13 cellular contexts compared by ENCODE assay signal in the genomic region with DNA sequence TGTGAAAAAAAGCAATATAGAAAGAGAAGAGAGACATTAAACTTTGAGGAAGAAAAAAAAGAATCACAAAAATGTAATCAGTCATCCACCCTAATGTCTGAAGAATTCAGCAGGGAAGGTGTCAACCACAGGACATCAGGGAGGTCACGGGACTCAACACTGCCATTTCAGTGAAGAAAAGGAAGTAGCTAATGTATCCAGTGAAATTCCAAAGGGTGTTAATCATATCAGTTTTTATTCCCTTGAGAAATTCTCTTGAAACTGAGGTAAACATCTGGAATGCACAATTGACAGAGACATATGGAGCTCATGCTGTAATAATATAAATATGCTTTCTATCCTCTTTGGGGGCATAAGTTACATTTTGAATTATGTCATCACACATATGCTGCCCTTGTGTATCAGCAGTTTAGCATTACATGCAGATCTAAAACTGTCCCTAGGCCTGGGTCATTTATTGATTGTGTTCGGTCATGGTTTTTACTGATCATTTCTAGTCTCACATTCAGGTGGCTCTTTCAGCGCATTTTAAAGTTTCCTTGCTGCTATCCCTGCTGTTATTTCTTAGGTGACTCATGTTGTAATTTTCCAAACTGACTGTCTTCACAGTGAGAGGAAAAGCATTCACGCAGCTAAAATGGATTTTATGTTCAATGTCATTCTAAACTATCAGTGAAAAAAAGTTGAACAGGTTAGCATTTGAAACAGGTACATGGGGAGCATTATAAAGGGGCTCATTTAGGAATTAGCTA.
DNase-seq lines count a peak whose midpoint lies in the region; ATAC-seq and TF ChIP-seq lines count a peak whose summit lies in the region.
"Had no signal": no experiment of that assay in that cellular context is flagged by ENCODE, and none has a peak within 500 bp of the region (broad histone marks: within the 10 kb centered on the region; RNA-seq: fewer than 3 reads in every experiment).

No MANE protein-coding gene starts in this region.

- DNase-seq in GM23338 (ENCODE audit: low spot score) (peak; percentile 18), RKO (ENCODE audit: low spot score) (peak; percentile 66), fibroblast of pulmonary artery (ENCODE audit: low read depth) (peak; percentile 62), NCI-H82 treated with DMSO at 0.1 percent for 48 hours (lab: John Stamatoyannopoulos, UW; ENCODE audit: unreplicated experiment) (no peak), germinal center (ENCODE audit: low spot score) (no peak)
- DNase-seq in effector memory CD8-positive, alpha-beta T cell: no peak
- DNase-seq: activated CD4-positive, alpha-beta T cell treated with anti-CD3 and anti-CD28 coated beads, Interleukin-2, amount 50 U/mL, for 1 hour; DMS79; NCI-H1105; pancreas had no signal

- H3K27ac ChIP-seq in GM23338 (ENCODE audit: low read depth): no peak overlapping the region
- H3K27ac ChIP-seq: HL-60, pancreas had no signal

- no peaks in the 10 kb centered on the region for H3K79me2 ChIP-seq in GM23338 (replicated peaks; ENCODE audit: insufficient read depth)

- ATAC-seq in GM23338 (no peak), HG02610 (IDR thresholded peaks at IDR 0.05; ENCODE audit: unreplicated experiment) (no peak)
- no peak for ATAC-seq in effector memory CD8-positive, alpha-beta T cell (replicated peaks)
- ATAC-seq: pancreas had no signal

- H3F3A ChIP-seq in GM23338 (replicated peaks; ENCODE audit: low read depth): no peaks in the 10 kb centered on the region

- H3K4me1 ChIP-seq in GM23338 (ENCODE audit: insufficient read depth): peaks cover 7% of the 10 kb centered on the region
- H3K4me1 ChIP-seq in skeletal muscle satellite cell (ENCODE audit: control insufficient read depth, insufficient read depth, low read length): peaks cover 18% of the 10 kb centered on the region
- H3K4me1 ChIP-seq: pancreas had no signal

- H3K4me2 ChIP-seq in GM23338 (no peak overlapping the region), skeletal muscle satellite cell (ENCODE audit: low read length) (peak overlapping the region; percentile 67)

- no peak overlapping the region for H2AFZ ChIP-seq in GM23338

- H3K9ac ChIP-seq in skeletal muscle satellite cell (ENCODE audit: low read depth, low read length): peak overlapping the region; percentile 23

- no peaks in the 10 kb centered on the region for H3K9me3 ChIP-seq in skeletal muscle satellite cell (replicated peaks; ENCODE audit: low read length)
- H3K9me3 ChIP-seq: pancreas had no signal

- TF ChIP-seq CTCF in GM23338 (conservative IDR thresholded peaks at IDR 0.05; ENCODE audit: low read depth in 2 of 2) (no peak), fibroblast of pulmonary artery (IDR thresholded peaks at IDR 0.05; ENCODE audit: low read length, missing control alignments) (no peak)

- H3K27ac Mint-ChIP-seq in GM23338: no peak overlapping the region; the same call in 1 of the 2 replicates
- H3K27ac Mint-ChIP-seq in effector memory CD8-positive, alpha-beta T cell: no peak overlapping the region

- H3K27me3 Mint-ChIP-seq in GM23338 (ENCODE audit: insufficient read depth, low read depth, poor library complexity): peaks cover 8% of the 10 kb centered on the region
- H3K27me3 Mint-ChIP-seq in effector memory CD8-positive, alpha-beta T cell: no peaks in the 10 kb centered on the region

- H4K20me1 ChIP-seq in GM23338 (replicated peaks; ENCODE audit: insufficient read depth): no peaks in the 10 kb centered on the region

- H3K36me3 ChIP-seq in GM23338 (ENCODE audit: insufficient read depth): no peaks in the 10 kb centered on the region
- H3K36me3 ChIP-seq in skeletal muscle satellite cell (ENCODE audit: insufficient read depth, low read length): no peaks in the 10 kb centered on the region
- H3K36me3 ChIP-seq: pancreas had no signal

- H3K4me3 ChIP-seq in GM23338 (no peak overlapping the region), fibroblast of pulmonary artery (replicated peaks; ENCODE audit: low read depth, low read length) (no peak overlapping the region), skeletal muscle satellite cell (ENCODE audit: low read length) (peak overlapping the region; percentile 10)
- H3K4me3 ChIP-seq: pancreas had no signal

- H3K27me3 ChIP-seq in GM23338 (ENCODE audit: insufficient read depth): no peaks in the 10 kb centered on the region
- no peaks in the 10 kb centered on the region for H3K27me3 ChIP-seq in skeletal muscle satellite cell (ENCODE audit: control insufficient read depth, insufficient read depth, low read length)
- H3K27me3 ChIP-seq: pancreas had no signal

- no peak overlapping the region for H3K4me3 Mint-ChIP-seq in GM23338
- no peak overlapping the region for H3K4me3 Mint-ChIP-seq in effector memory CD8-positive, alpha-beta T cell

- H3K9me2 ChIP-seq in GM23338 (ENCODE audit: insufficient read depth): no peaks in the 10 kb centered on the region

- H3K4me1 Mint-ChIP-seq in GM23338: peaks cover 26% of the 10 kb centered on the region
- no peaks in the 10 kb centered on the region for H3K4me1 Mint-ChIP-seq in effector memory CD8-positive, alpha-beta T cell (ENCODE audit: low read depth in 2 of 2)

- H3K9me3 Mint-ChIP-seq in GM23338: no peaks in the 10 kb centered on the region
- H3K9me3 Mint-ChIP-seq in effector memory CD8-positive, alpha-beta T cell: peaks cover 0 to 13% of the 10 kb centered on the region in 2 donors

- H3K36me3 Mint-ChIP-seq in GM23338 (ENCODE audit: low read depth): no peaks in the 10 kb centered on the region
- no peaks in the 10 kb centered on the region for H3K36me3 Mint-ChIP-seq in effector memory CD8-positive, alpha-beta T cell (ENCODE audit: insufficient read depth)

TF ChIP-seq in GM23338, 12 proteins besides CTCF, POLR2A, EP300 and RAD21 (continues in another document):
- TF ChIP-seq EZH2 (IDR thresholded peaks at IDR 0.05; ENCODE audit: low read depth, unreplicated experiment): no peak
- no peak for TF ChIP-seq ZNF114 (CRISPR knock-in tag; IDR thresholded peaks at IDR 0.05)
- TF ChIP-seq, protein P1, sequence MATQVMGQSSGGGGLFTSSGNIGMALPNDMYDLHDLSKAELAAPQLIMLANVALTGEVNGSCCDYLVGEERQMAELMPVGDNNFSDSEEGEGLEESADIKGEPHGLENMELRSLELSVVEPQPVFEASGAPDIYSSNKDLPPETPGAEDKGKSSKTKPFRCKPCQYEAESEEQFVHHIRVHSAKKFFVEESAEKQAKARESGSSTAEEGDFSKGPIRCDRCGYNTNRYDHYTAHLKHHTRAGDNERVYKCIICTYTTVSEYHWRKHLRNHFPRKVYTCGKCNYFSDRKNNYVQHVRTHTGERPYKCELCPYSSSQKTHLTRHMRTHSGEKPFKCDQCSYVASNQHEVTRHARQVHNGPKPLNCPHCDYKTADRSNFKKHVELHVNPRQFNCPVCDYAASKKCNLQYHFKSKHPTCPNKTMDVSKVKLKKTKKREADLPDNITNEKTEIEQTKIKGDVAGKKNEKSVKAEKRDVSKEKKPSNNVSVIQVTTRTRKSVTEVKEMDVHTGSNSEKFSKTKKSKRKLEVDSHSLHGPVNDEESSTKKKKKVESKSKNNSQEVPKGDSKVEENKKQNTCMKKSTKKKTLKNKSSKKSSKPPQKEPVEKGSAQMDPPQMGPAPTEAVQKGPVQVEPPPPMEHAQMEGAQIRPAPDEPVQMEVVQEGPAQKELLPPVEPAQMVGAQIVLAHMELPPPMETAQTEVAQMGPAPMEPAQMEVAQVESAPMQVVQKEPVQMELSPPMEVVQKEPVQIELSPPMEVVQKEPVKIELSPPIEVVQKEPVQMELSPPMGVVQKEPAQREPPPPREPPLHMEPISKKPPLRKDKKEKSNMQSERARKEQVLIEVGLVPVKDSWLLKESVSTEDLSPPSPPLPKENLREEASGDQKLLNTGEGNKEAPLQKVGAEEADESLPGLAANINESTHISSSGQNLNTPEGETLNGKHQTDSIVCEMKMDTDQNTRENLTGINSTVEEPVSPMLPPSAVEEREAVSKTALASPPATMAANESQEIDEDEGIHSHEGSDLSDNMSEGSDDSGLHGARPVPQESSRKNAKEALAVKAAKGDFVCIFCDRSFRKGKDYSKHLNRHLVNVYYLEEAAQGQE (IDR thresholded peaks at IDR 0.05; ENCODE audit: unreplicated experiment): no peak
- no peak for TF ChIP-seq ZNF331 (CRISPR knock-in tag; IDR thresholded peaks at IDR 0.05; ENCODE audit: low read depth)
- TF ChIP-seq, protein P2, sequence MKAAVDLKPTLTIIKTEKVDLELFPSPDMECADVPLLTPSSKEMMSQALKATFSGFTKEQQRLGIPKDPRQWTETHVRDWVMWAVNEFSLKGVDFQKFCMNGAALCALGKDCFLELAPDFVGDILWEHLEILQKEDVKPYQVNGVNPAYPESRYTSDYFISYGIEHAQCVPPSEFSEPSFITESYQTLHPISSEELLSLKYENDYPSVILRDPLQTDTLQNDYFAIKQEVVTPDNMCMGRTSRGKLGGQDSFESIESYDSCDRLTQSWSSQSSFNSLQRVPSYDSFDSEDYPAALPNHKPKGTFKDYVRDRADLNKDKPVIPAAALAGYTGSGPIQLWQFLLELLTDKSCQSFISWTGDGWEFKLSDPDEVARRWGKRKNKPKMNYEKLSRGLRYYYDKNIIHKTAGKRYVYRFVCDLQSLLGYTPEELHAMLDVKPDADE (IDR thresholded peaks at IDR 0.05): no peak
- TF ChIP-seq CREB1 (CRISPR knock-in tag; IDR thresholded peaks at IDR 0.05; ENCODE audit: low read depth): no peak

Comparison
In these comparisons a context has a peak if more than half of its experiments do, and no peak if none do; other contexts are left out.
1. DNase-seq: peak in GM23338 (single experiment), RKO (single experiment) and fibroblast of pulmonary artery (single experiment); none in NCI-H82 treated with DMSO at 0.1 percent for 48 hours (single experiment), effector memory CD8-positive, alpha-beta T cell (0 of 3) and germinal center (single experiment).